8 cellular contexts compared by ENCODE assay signal in genomic region chr17:10729334-10730193, GRCh38. TPM values are rescaled to one million over a fixed set of nuclear protein-coding genes. Genes with fewer than 3 reads are reported as not detected.
DNase-seq lines count a peak whose midpoint lies in the region; ATAC-seq and TF ChIP-seq lines count a peak whose summit lies in the region.

Gene TMEM220 (minus strand): TSS chr17:10730023. CDS start chr17:10729851, 172 bp downstream.

- TF ChIP-seq CTCF in BE2C (IDR thresholded peaks at IDR 0.05; ENCODE audit: low read depth, low read length) (no peak), endothelial cell (IDR thresholded peaks at IDR 0.05; ENCODE audit: unreplicated experiment) (no peak)

- H3K4me1 ChIP-seq in BE2C, result no peaks in the 10 kb centered on the region
- H3K4me1 ChIP-seq in mesenchymal stem cell (ENCODE audit: control insufficient read depth, insufficient read depth, low read depth, low read length), result peaks cover 6% of the 10 kb centered on the region

- no peak within 1 kb of the TSS for H2BK5ac ChIP-seq in mesenchymal stem cell (ENCODE audit: low read depth, low read length, poor library complexity, severe bottlenecking)

- peak within 1 kb of the TSS; percentile 90 for H3K9ac ChIP-seq in mesenchymal stem cell (ENCODE audit: low read length)

- peak within 1 kb of the TSS; percentile 84 to 94 for H3K4ac ChIP-seq in mesenchymal stem cell (ENCODE audit: low read depth in 1 of 2, low read length in 2 of 2)

- ATAC-seq in GM19455 (IDR thresholded peaks at IDR 0.05; ENCODE audit: unreplicated experiment), result peak; percentile 79

- no peaks in the 10 kb centered on the region for H3K79me1 ChIP-seq in mesenchymal stem cell (replicated peaks; ENCODE audit: low read length, poor library complexity, severe bottlenecking)

- H2BK120ac ChIP-seq in mesenchymal stem cell (ENCODE audit: low read depth, low read length), result peak within 1 kb of the TSS; percentile 95

- H3K27ac Mint-ChIP-seq in endothelial cell (ENCODE audit: unreplicated experiment), result peak within 1 kb of the TSS; percentile 68

- H3K4me3 ChIP-seq in BE2C (ENCODE audit: low read depth, low read length), result peak within 1 kb of the TSS; percentile 56
- H3K4me3 ChIP-seq in mesenchymal stem cell (ENCODE audit: insufficient read depth in 1 of 2, low read depth in 1 of 2, low read length in 2 of 2), result peak within 1 kb of the TSS; percentile 81 to 89

- peak within 1 kb of the TSS; percentile 94 for H3K4me3 Mint-ChIP-seq in endothelial cell (ENCODE audit: unreplicated experiment)

- no peaks in the 10 kb centered on the region for H3K9me3 ChIP-seq in BE2C
- H3K9me3 ChIP-seq in mesenchymal stem cell (ENCODE audit: control insufficient read depth, low read length), result no peaks in the 10 kb centered on the region

- DNase-seq in BE2C, result peak; percentile 68
- peak; percentile 55 for DNase-seq in HuH-7 (ENCODE audit: low spot score)
- peak; percentile 17 to 21 for DNase-seq in activated CD8-positive, alpha-beta memory T cell treated with anti-CD3 and anti-CD28 coated beads for 4 hours (ENCODE audit: low read depth in 2 of 2)
- peak; percentile 83 for DNase-seq in endothelial cell (ENCODE audit: low spot score)
- DNase-seq in mesenchymal stem cell, result peak; percentile 82
- DNase-seq in stimulated activated CD8-positive, alpha-beta memory T cell treated with anti-CD3 and anti-CD28 coated beads, Interleukin-15, amount 100 ng/mL, for 48 hours (ENCODE audit: low read depth in 2 of 2), result peak; percentile 25 to 27
- no peak for DNase-seq in DMS53 (lab: John Stamatoyannopoulos, UW)

- WGBS in mesenchymal stem cell, result 10% methylated on average over 46 of the region's 79 CpGs

- peak within 1 kb of the TSS; percentile 99 for H4K91ac ChIP-seq in mesenchymal stem cell (ENCODE audit: low read length)

- H3K14ac ChIP-seq in mesenchymal stem cell (ENCODE audit: low read length in 2 of 2), result peak within 1 kb of the TSS in 1 of 2 experiments; percentile 100

- peak within 1 kb of the TSS; percentile 82 for H3K4me2 ChIP-seq in mesenchymal stem cell (ENCODE audit: low read length, poor library complexity, severe bottlenecking)

- no peaks in the 10 kb centered on the region for H3K9me3 Mint-ChIP-seq in endothelial cell (ENCODE audit: unreplicated experiment)

- peak within 1 kb of the TSS; percentile 87 for H2BK15ac ChIP-seq in mesenchymal stem cell (ENCODE audit: low read depth, poor library complexity, severe bottlenecking)

- peak within 1 kb of the TSS; percentile 93 to 100 for H3K18ac ChIP-seq in mesenchymal stem cell (ENCODE audit: low read depth in 1 of 2, low read length in 2 of 2)

- no peaks in the 10 kb centered on the region for H3K27me3 ChIP-seq in BE2C
- H3K27me3 ChIP-seq in mesenchymal stem cell (ENCODE audit: control insufficient read depth in 1 of 2, insufficient read depth in 1 of 2, low read length in 2 of 2), result no peaks in the 10 kb centered on the region

- no peaks in the 10 kb centered on the region for H3K36me3 Mint-ChIP-seq in endothelial cell (ENCODE audit: low read depth, unreplicated experiment)

- H2BK12ac ChIP-seq in mesenchymal stem cell (ENCODE audit: low read length in 2 of 2), result peak within 1 kb of the TSS; percentile 83 to 98

- H3K36me3 ChIP-seq in BE2C, result no peaks in the 10 kb centered on the region
- H3K36me3 ChIP-seq in mesenchymal stem cell (ENCODE audit: control insufficient read depth in 1 of 2, insufficient read depth in 2 of 2, low read depth in 1 of 2, low read length in 2 of 2), result peaks cover 0 to 28% of the 10 kb centered on the region in 2 experiments

- H3K23ac ChIP-seq in mesenchymal stem cell (ENCODE audit: low read length in 2 of 2), result no peak within 1 kb of the TSS

- H2AK5ac ChIP-seq in mesenchymal stem cell (ENCODE audit: low read length, severe bottlenecking), result no peak within 1 kb of the TSS

- H2AFZ ChIP-seq in mesenchymal stem cell (ENCODE audit: low read depth, low read length), result peak within 1 kb of the TSS; percentile 81

- H3K27me3 Mint-ChIP-seq in endothelial cell (ENCODE audit: unreplicated experiment), result no peaks in the 10 kb centered on the region

- peak within 1 kb of the TSS; percentile 99 for H4K8ac ChIP-seq in mesenchymal stem cell (ENCODE audit: low read length)

- H3K4me1 Mint-ChIP-seq in endothelial cell (ENCODE audit: unreplicated experiment), result no peaks in the 10 kb centered on the region

- H3K27ac ChIP-seq in mesenchymal stem cell (ENCODE audit: low read length, poor library complexity, severe bottlenecking), result peak within 1 kb of the TSS; percentile 36

RNA-seq across cellular contexts. Expression of gene TMEM220, which starts in this region (rescaled TPM):
- polyA plus RNA-seq in BE2C (2012; ENCODE audit: insufficient read depth, insufficient read length, low read depth), result 0.88 TPM
- total RNA-seq in endothelial cell (ENCODE audit: unreplicated experiment), result 2.3 TPM
- 7.5 TPM for polyA plus RNA-seq in mesenchymal stem cell (2013, experiment 1 of 2)
- 6.3 TPM for polyA plus RNA-seq in mesenchymal stem cell (2013, experiment 2 of 2)
